Comparison of ENCODE assay signal across 27 cellular contexts in genomic region chr1:183173828-183174227, GRCh38. TPM values are rescaled to one million over a fixed set of nuclear protein-coding genes. Genes with fewer than 3 reads are reported as not detected.
"Had no signal": no experiment of that assay in that cellular context is flagged by ENCODE, and none has a peak within 500 bp of the region (broad histone marks: within the 10 kb centered on the region; RNA-seq: fewer than 3 reads in every experiment).

No MANE protein-coding gene starts in this region.

- H3K79me2 ChIP-seq: parathyroid adenoma had no signal

- H2AFZ ChIP-seq: neural progenitor cell, parathyroid adenoma had no signal

- H3K36me3 ChIP-seq: neural progenitor cell, ovary, right lobe of liver, spleen, suprapubic skin, tibial artery, transverse colon, upper lobe of right lung, uterus had no signal

- H3K4me3 ChIP-seq: neural progenitor cell, ovary, psoas muscle, right lobe of liver, skin epidermis, smooth muscle cell, spleen, suprapubic skin, testis, tibial artery, transverse colon, upper lobe of right lung, uterus had no signal

- H3K27ac ChIP-seq: neural progenitor cell, ovary, parathyroid adenoma, psoas muscle, right lobe of liver, skin epidermis, spleen, suprapubic skin, testis, tibial artery, transverse colon, upper lobe of right lung, uterus had no signal

- H3K27me3 ChIP-seq: neural progenitor cell, ovary, right lobe of liver, suprapubic skin, testis, tibial artery, transverse colon, upper lobe of right lung, uterus had no signal

- H3K9me3 ChIP-seq: ovary, psoas muscle, right lobe of liver, spleen, suprapubic skin, testis, tibial artery, transverse colon, upper lobe of right lung, uterus had no signal

- DNase-seq: natural killer cell; occipital lobe; ovary; posterior cingulate gyrus; psoas muscle; right cardiac atrium; right lobe of liver; spleen; stimulated activated CD4-positive, alpha-beta T cell treated with anti-CD3 and anti-CD28 coated beads, Interleukin-12 subunit alpha, Interleukin-12 subunit beta, amount 100 ng/mL, for 4 hours; stimulated activated CD4-positive, alpha-beta T cell treated with anti-CD3 and anti-CD28 coated beads, Interleukin-1b, Interleukin-23, amount 100 ng/mL, for 48 hours; stimulated activated CD4-positive, alpha-beta T cell treated with anti-CD3 and anti-CD28 coated beads, Interleukin-4, amount 100 ng/mL, for 1 hour; stimulated activated CD4-positive, alpha-beta T cell treated with anti-CD3 and anti-CD28 coated beads, Interleukin-4, amount 100 ng/mL, for 4 hours; stimulated activated CD8-positive, alpha-beta memory T cell treated with anti-CD3 and anti-CD28 coated beads, Interleukin-4, amount 100 ng/mL, for 48 hours; stimulated activated naive CD4-positive, alpha-beta T cell; stimulated activated naive CD8-positive, alpha-beta T cell treated with anti-CD3 and anti-CD28 coated beads, Interleukin-15, amount 100 ng/mL, for 72 hours; stimulated activated naive CD8-positive, alpha-beta T cell treated with anti-CD3 and anti-CD28 coated beads, Interleukin-15, Interleukin-2, amounts not matched to agents 100 U/mL and 50 U/mL, for 24 hours; substantia nigra; testis; tibial artery; transverse colon; upper lobe of right lung; uterus had no signal

- H3K4me1 ChIP-seq: neural progenitor cell, parathyroid adenoma, psoas muscle, right lobe of liver, spleen, testis, transverse colon, upper lobe of right lung, uterus had no signal

RNA-seq across cellular contexts. Expression of gene LAMC2, which starts 12.2 kb away (rescaled TPM):
- total RNA-seq: natural killer cell had no signal
